Comparison of ENCODE assay signal across 19 cellular contexts in genomic region chr16:12411521-12411920, GRCh38.
"Had no signal": no experiment of that assay in that cellular context is flagged by ENCODE, and none has a peak within 500 bp of the region (broad histone marks: within the 10 kb centered on the region; RNA-seq: fewer than 3 reads in every experiment).

No MANE protein-coding gene starts in this region.

- H3K27me3 ChIP-seq: neural progenitor cell, tibial nerve, upper lobe of left lung, uterus had no signal

- H2AFZ ChIP-seq: neural progenitor cell had no signal

- H3K27ac ChIP-seq: coronary artery, lower lobe of right lung, neural progenitor cell, psoas muscle, thoracic aorta, tibial nerve, upper lobe of left lung, uterus had no signal

- H3K4me1 Mint-ChIP-seq: neural progenitor cell had no signal

- H3K27ac Mint-ChIP-seq: neural progenitor cell; stimulated activated naive CD8-positive, alpha-beta T cell treated with anti-CD3 and anti-CD28 coated beads, Interleukin-15, Interleukin-2, amounts not matched to agents 100 ng/mL and 50 ng/mL, for 24 hours had no signal

- ATAC-seq: left ventricle myocardium superior; lower lobe of right lung; natural killer cell; psoas muscle; right cardiac atrium; stimulated activated naive B cell treated with anti-CD40 and anti-IgM and Interleukin-4, amounts not matched to agents 10 μg/mL and 1 μg/mL and 100 μg/mL, for 72 hours had no signal

- H3K36me3 Mint-ChIP-seq: natural killer cell, neural progenitor cell had no signal

- H3K4me1 ChIP-seq: neural progenitor cell, psoas muscle, tibial nerve, upper lobe of left lung, uterus had no signal

- DNase-seq: dermis blood vessel endothelial cell; effector memory CD4-positive, alpha-beta T cell; erythroblast; left ventricle myocardium superior; lower lobe of right lung; natural killer cell; psoas muscle; right cardiac atrium; small intestine; stimulated activated CD4-positive, alpha-beta T cell treated with anti-CD3 and anti-CD28 coated beads, Interleukin-15, amount 100 ng/mL, for 24 hours; stimulated activated CD4-positive, alpha-beta T cell treated with anti-CD3 and anti-CD28 coated beads, Interleukin-2, amount 100 ng/mL, for 48 hours; stimulated activated naive B cell treated with anti-CD40 and anti-IgM and Interleukin-4, amounts not matched to agents 10 μg/mL and 1 μg/mL and 100 μg/mL, for 72 hours; upper lobe of left lung; uterus had no signal

- H3K4me2 ChIP-seq: neural progenitor cell had no signal

- H3K36me3 ChIP-seq: lower lobe of right lung, neural progenitor cell, thoracic aorta, upper lobe of left lung, uterus had no signal

- H3K4me3 Mint-ChIP-seq: natural killer cell; neural progenitor cell; stimulated activated naive B cell treated with anti-CD40 and anti-IgM and Interleukin-4, amounts not matched to agents 10 μg/mL and 1 μg/mL and 100 μg/mL, for 72 hours; stimulated activated naive CD8-positive, alpha-beta T cell treated with anti-CD3 and anti-CD28 coated beads, Interleukin-15, Interleukin-2, amounts not matched to agents 100 ng/mL and 50 ng/mL, for 24 hours had no signal

- H3K4me3 ChIP-seq: coronary artery, lower lobe of right lung, neural progenitor cell, psoas muscle, thoracic aorta, tibial nerve, upper lobe of left lung, uterus had no signal

- H3K9me3 Mint-ChIP-seq: natural killer cell; neural progenitor cell; stimulated activated naive B cell treated with anti-CD40 and anti-IgM and Interleukin-4, amounts not matched to agents 10 μg/mL and 1 μg/mL and 100 μg/mL, for 72 hours; stimulated activated naive CD8-positive, alpha-beta T cell treated with anti-CD3 and anti-CD28 coated beads, Interleukin-15, Interleukin-2, amounts not matched to agents 100 ng/mL and 50 ng/mL, for 24 hours had no signal

- H3K27me3 Mint-ChIP-seq: stimulated activated naive B cell treated with anti-CD40 and anti-IgM and Interleukin-4, amounts not matched to agents 10 μg/mL and 1 μg/mL and 100 μg/mL, for 72 hours; stimulated activated naive CD8-positive, alpha-beta T cell treated with anti-CD3 and anti-CD28 coated beads, Interleukin-15, Interleukin-2, amounts not matched to agents 100 ng/mL and 50 ng/mL, for 24 hours had no signal

- H3K9me3 ChIP-seq: lower lobe of right lung, psoas muscle, thoracic aorta, tibial nerve, upper lobe of left lung, uterus had no signal
